Comparison of ENCODE assay signal across 30 cellular contexts in the genomic region with DNA sequence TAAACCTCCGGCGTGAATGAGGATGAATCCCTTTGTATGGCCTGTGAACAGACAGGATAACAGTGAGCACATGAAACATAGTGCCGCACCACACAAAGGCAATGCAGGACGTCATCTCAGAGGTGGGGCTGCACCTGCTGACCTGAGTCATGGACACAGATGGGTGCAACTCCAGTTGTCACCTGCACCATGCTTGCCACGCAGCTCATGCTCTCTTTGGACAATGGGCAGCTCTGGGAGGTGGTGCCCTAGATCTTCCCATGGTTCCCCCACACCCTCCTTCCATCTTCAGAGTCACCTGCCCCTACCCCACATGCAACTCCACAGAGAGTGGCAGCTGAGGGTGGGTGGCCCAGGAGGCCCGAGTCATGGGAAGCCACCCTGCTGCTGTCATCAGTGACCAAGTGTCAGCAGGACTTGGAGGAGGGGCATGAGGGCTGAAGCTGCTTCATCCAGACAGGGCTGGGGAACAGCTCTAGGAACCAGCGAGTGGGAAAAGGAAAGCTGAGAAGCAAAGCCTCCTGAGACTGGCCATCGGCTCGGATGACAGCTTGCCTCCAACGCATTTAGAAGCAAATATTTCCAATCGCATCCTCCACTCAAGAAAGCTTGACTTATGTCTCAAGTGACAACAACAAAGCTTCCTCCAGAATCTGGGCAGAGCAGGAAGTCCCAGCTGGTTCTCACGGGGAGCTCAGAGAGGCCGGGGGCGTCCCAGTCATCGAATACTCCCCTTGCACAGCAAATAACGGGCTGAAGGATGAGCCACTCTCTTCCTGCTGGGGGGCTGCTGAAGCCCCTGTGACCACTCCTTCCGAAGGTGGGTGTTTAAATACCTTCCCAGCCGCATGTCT. TPM values are rescaled to one million over a fixed set of nuclear protein-coding genes. Genes with fewer than 3 reads are reported as not detected.
DNase-seq lines count a peak whose midpoint lies in the region; ATAC-seq and TF ChIP-seq lines count a peak whose summit lies in the region.
"Had no signal": no experiment of that assay in that cellular context is flagged by ENCODE, and none has a peak within 500 bp of the region (broad histone marks: within the 10 kb centered on the region; RNA-seq: fewer than 3 reads in every experiment).

No MANE protein-coding gene starts in this region.

- no peak for TF ChIP-seq EP300 in sigmoid colon (IDR thresholded peaks at IDR 0.05)

- H3K9me3 Mint-ChIP-seq in immature natural killer cell, result no peaks in the 10 kb centered on the region
- H3K9me3 Mint-ChIP-seq: activated T-cell treated with anti-CD3 and anti-CD28 coated beads, Interleukin-2, amount 50 U/mL, for 4 hours; neural crest cell; stimulated activated memory B cell treated with anti-CD40 and anti-IgM and Interleukin-4, amounts not matched to agents 10 μg/mL and 1 μg/mL and 100 μg/mL, for 72 hours; T-cell had no signal

- no peaks in the 10 kb centered on the region for H3K4me1 Mint-ChIP-seq in immature natural killer cell
- H3K4me1 Mint-ChIP-seq: activated CD8-positive, alpha-beta memory T cell treated with anti-CD3 and anti-CD28 coated beads, Interleukin-2, amount 10 ng/mL, durations not matched to agents 7 days and 5 days; stimulated activated memory B cell treated with anti-CD40 and anti-IgM and Interleukin-4, amounts not matched to agents 10 μg/mL and 1 μg/mL and 100 μg/mL, for 72 hours had no signal

- H3K27me3 ChIP-seq in NT2/D1 (ENCODE audit: insufficient read depth, insufficient read length) (no peaks in the 10 kb centered on the region), sigmoid colon (peaks cover 0 to 3% (median 0%) of the 10 kb centered on the region in 3 donors)
- H3K27me3 ChIP-seq: foreskin keratinocyte had no signal

- H3K27me3 Mint-ChIP-seq in immature natural killer cell (ENCODE audit: low read depth in 3 of 3), result peaks cover 0 to 8% (median 2%) of the 10 kb centered on the region in 3 donors
- H3K27me3 Mint-ChIP-seq: stimulated activated memory B cell treated with anti-CD40 and anti-IgM and Interleukin-4, amounts not matched to agents 10 μg/mL and 1 μg/mL and 100 μg/mL, for 72 hours had no signal

- H3K9ac ChIP-seq in NT2/D1 (ENCODE audit: insufficient read length, low read depth), result peak overlapping the region; percentile 21

- ATAC-seq in Right ventricle myocardium superior (ENCODE audit: poor library complexity) (no peak), left ventricle myocardium superior (no peak)
- ATAC-seq: activated CD8-positive, alpha-beta memory T cell treated with anti-CD3 and anti-CD28 coated beads, Interleukin-2, amount 10 ng/mL, durations not matched to agents 7 days and 5 days; activated T-cell treated with anti-CD3 and anti-CD28 coated beads, Interleukin-2, amount 50 U/mL, for 4 hours; foreskin keratinocyte; HCT116; Panc1; stimulated activated memory B cell treated with anti-CD40 and anti-IgM and Interleukin-4, amounts not matched to agents 10 μg/mL and 1 μg/mL and 100 μg/mL, for 72 hours; T-cell; WTC11 had no signal

- peaks cover 13% of the 10 kb centered on the region for H3K4me1 ChIP-seq in NT2/D1 (ENCODE audit: insufficient read depth, insufficient read length)
- peaks cover 0 to 23% (median 7%) of the 10 kb centered on the region in 4 donors for H3K4me1 ChIP-seq in sigmoid colon
- H3K4me1 ChIP-seq: Caco-2, foreskin keratinocyte, SJSA1 had no signal

- peaks cover 0 to 3% (median 0%) of the 10 kb centered on the region in 3 donors for H3K36me3 Mint-ChIP-seq in immature natural killer cell
- H3K36me3 Mint-ChIP-seq: activated CD8-positive, alpha-beta memory T cell treated with anti-CD3 and anti-CD28 coated beads, Interleukin-2, amount 10 ng/mL, durations not matched to agents 7 days and 5 days; brain; stimulated activated memory B cell treated with anti-CD40 and anti-IgM and Interleukin-4, amounts not matched to agents 10 μg/mL and 1 μg/mL and 100 μg/mL, for 72 hours; T-cell; WTC11 had no signal

- H3K27ac Mint-ChIP-seq in immature natural killer cell, result no peak overlapping the region
- H3K27ac Mint-ChIP-seq: activated CD8-positive, alpha-beta memory T cell treated with anti-CD3 and anti-CD28 coated beads, Interleukin-2, amount 10 ng/mL, durations not matched to agents 7 days and 5 days; brain; stimulated activated memory B cell treated with anti-CD40 and anti-IgM and Interleukin-4, amounts not matched to agents 10 μg/mL and 1 μg/mL and 100 μg/mL, for 72 hours; T-cell; WTC11 had no signal

- no peak overlapping the region for H3K4me3 Mint-ChIP-seq in immature natural killer cell
- H3K4me3 Mint-ChIP-seq: activated CD8-positive, alpha-beta memory T cell treated with anti-CD3 and anti-CD28 coated beads, Interleukin-2, amount 10 ng/mL, durations not matched to agents 7 days and 5 days; activated T-cell treated with anti-CD3 and anti-CD28 coated beads, Interleukin-2, amount 50 U/mL, for 4 hours; brain; neural crest cell; stimulated activated memory B cell treated with anti-CD40 and anti-IgM and Interleukin-4, amounts not matched to agents 10 μg/mL and 1 μg/mL and 100 μg/mL, for 72 hours; WTC11 had no signal

- no peaks in the 10 kb centered on the region for H3K36me3 ChIP-seq in NT2/D1 (ENCODE audit: insufficient read depth, insufficient read length, low read length)
- H3K36me3 ChIP-seq in sigmoid colon, result no peaks in the 10 kb centered on the region
- H3K36me3 ChIP-seq: esophagus squamous epithelium, heart right ventricle, SJSA1 had no signal

- no peak overlapping the region for H3K27ac ChIP-seq in sigmoid colon
- H3K27ac ChIP-seq: esophagus squamous epithelium, foreskin keratinocyte, heart right ventricle, SJSA1 had no signal

- peak; percentile 26 for DNase-seq in Right ventricle myocardium superior
- DNase-seq in left ventricle myocardium superior, result no peak
- DNase-seq in NT2/D1 (ENCODE audit: low read depth, low spot score), result no peak
- peak; percentile 86 for DNase-seq in left kidney (ENCODE audit: low read depth, low spot score)
- DNase-seq in sigmoid colon, result peak; percentile 55
- DNase-seq in DMS153 treated with DMSO at 0.1 percent for 48 hours (lab: John Stamatoyannopoulos, UW; ENCODE audit: unreplicated experiment), result no peak
- no peak for DNase-seq in AG08396 (ENCODE audit: low spot score)
- no peak for DNase-seq in immature natural killer cell
- DNase-seq: activated CD8-positive, alpha-beta memory T cell treated with anti-CD3 and anti-CD28 coated beads, Interleukin-2, amount 10 ng/mL, durations not matched to agents 7 days and 5 days; activated T-cell treated with anti-CD3 and anti-CD28 coated beads, Interleukin-2, amount 50 U/mL, for 4 hours; C1 segment of cervical spinal cord; cerebellar nuclear complex; esophagus squamous epithelium; foreskin keratinocyte; heart right ventricle; Karpas-422; mammary epithelial cell; NCI-H2029; NCI-H69; T-cell; trophoblast cell had no signal

- 68 to 72% methylated on average over 18 of the region's 18 CpGs for WGBS in sigmoid colon, 2 donors

- TF ChIP-seq CTCF in sigmoid colon (IDR thresholded peaks at IDR 0.05), result no peak

- TF ChIP-seq POLR2A in sigmoid colon (IDR thresholded peaks at IDR 0.05), result no peak

- H3K9me3 ChIP-seq in NT2/D1 (ENCODE audit: insufficient read depth, low read length) (no peaks in the 10 kb centered on the region), sigmoid colon (no peaks in the 10 kb centered on the region)
- H3K9me3 ChIP-seq: esophagus squamous epithelium, heart right ventricle, SJSA1 had no signal

- intact Hi-C loops in Right ventricle myocardium superior (cut with DNase I) (no loop called here), left ventricle myocardium superior (cut with micrococcal nuclease) (no loop called here), sigmoid colon (cut with DNase I) (no loop called here)

- H3K4me3 ChIP-seq in NT2/D1 (ENCODE audit: insufficient read length, low read depth) (no peak overlapping the region), sigmoid colon (no peak overlapping the region)
- H3K4me3 ChIP-seq: esophagus squamous epithelium, heart right ventricle, SJSA1 had no signal

RNA-seq across cellular contexts. Expression of a gene that starts 27.1 kb away (rescaled TPM):
- total RNA-seq in Right ventricle myocardium superior (15.2 TPM), left ventricle myocardium superior (21.3 TPM), sigmoid colon (10 to 100 TPM; 11.7 to 21.4 (median 15.7) TPM)
- polyA plus RNA-seq in sigmoid colon (1 to 10 TPM in 2 of 3 donors, under 1 TPM in 1; 0.23 to 3.0 (median 2.4) TPM), immature natural killer cell (1 to 10 TPM in 2 of 3 donors, under 1 TPM in 1; 0.41 to 5.2 (median 2.4) TPM)
- total RNA-seq: Caco-2, dermis microvascular lymphatic vessel endothelial cell, foreskin keratinocyte, mammary epithelial cell, SJSA1 had no signal
- polyA plus RNA-seq: foreskin keratinocyte, mammary epithelial cell had no signal

Comparison
In these comparisons a context has a peak if more than half of its experiments do, and no peak if none do; other contexts are left out.
1. DNase-seq: peak in Right ventricle myocardium superior (single experiment), left kidney (single experiment) and sigmoid colon (single experiment); none in left ventricle myocardium superior (single experiment), NT2/D1 (single experiment), DMS153 treated with DMSO at 0.1 percent for 48 hours (single experiment), AG08396 (single experiment) and immature natural killer cell (0 of 3).